In the genomic region with DNA sequence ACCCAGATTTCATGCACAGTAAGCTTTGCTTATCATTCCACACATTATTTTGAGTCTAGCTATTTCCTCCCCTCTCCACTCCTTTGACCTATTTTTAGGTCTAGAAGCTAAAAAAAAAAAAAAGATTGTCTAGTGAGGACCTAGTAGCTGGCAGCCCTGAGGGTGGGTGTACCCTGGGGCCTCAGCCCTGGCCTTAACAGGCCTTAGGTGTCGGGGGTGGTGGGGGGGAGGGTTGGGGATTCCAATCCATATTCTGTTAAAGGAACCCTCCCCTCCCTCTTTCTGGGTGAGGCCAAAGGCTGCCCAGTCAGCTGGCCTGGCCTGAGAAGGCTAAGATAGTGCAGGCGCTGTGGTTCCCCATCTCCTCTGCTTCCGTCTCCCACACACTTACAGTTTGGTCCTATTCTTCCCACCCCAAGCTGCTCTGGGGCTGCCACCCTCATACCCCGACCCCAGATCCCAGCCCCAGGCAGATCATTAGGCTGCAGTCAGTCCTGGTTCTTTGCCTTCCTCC, we compare ENCODE assay signal across 14 cellular contexts.
DNase-seq lines count a peak whose midpoint lies in the region; ATAC-seq, FAIRE-seq and TF ChIP-seq lines count a peak whose summit lies in the region.
"Had no signal": no experiment of that assay in that cellular context is flagged by ENCODE, and none has a peak within 500 bp of the region (broad histone marks: within the 10 kb centered on the region; RNA-seq: fewer than 3 reads in every experiment).

No MANE protein-coding gene starts in this region.

- no peaks in the 10 kb centered on the region for H3K4me1 ChIP-seq in right cardiac atrium (ENCODE audit: control insufficient read depth, insufficient read depth, low read length)
- H3K4me1 ChIP-seq in thoracic aorta (ENCODE audit: control insufficient read depth in 1 of 2, low read depth in 2 of 2), result peaks cover 19 to 42% of the 10 kb centered on the region in 2 donors
- H3K4me1 ChIP-seq: prostate gland had no signal

- POLR2A ChIA-PET in HEK293T (lab: Yijun Ruan, JAX), result no interaction called here

- no peak for FAIRE-seq in frontal cortex (lab: Jason Lieb, UNC)
- no peak for FAIRE-seq in RCC 7860 (lab: Jason Lieb, UNC)

- H3K27me3 ChIP-seq in right cardiac atrium (ENCODE audit: control insufficient read depth, insufficient read depth) (no peaks in the 10 kb centered on the region), thoracic aorta (replicated peaks; ENCODE audit: insufficient read depth) (no peaks in the 10 kb centered on the region)
- H3K27me3 ChIP-seq: transverse colon had no signal

- intact Hi-C loops in right cardiac atrium (cut with DNase I), result no loop called here

- ATAC-seq in right cardiac atrium (peak; percentile 67 to 69), thoracic aorta (ENCODE audit: insufficient number of reproducible peaks, low FRiP score, low read depth) (peak; percentile 47)
- ATAC-seq: activated CD4-positive, CD25-positive, alpha-beta regulatory T cell treated with anti-CD3 and anti-CD28 coated beads, Interleukin-2, amount 50 U/mL, for 24 hours had no signal

- TF ChIP-seq CTCF in thoracic aorta (IDR thresholded peaks at IDR 0.05), result no peak

- CTCF ChIA-PET in HEK293T (lab: Yijun Ruan, JAX), result no interaction called here

- no peak overlapping the region for H3K4me3 ChIP-seq in right cardiac atrium (ENCODE audit: low read length)
- no peak overlapping the region for H3K4me3 ChIP-seq in thoracic aorta
- H3K4me3 ChIP-seq: prostate gland, transverse colon had no signal

- H3K9me3 ChIP-seq in right cardiac atrium (ENCODE audit: control insufficient read depth, low read length) (no peaks in the 10 kb centered on the region), thoracic aorta (no peaks in the 10 kb centered on the region)
- H3K9me3 ChIP-seq: prostate gland, transverse colon had no signal

- no peaks in the 10 kb centered on the region for H3K36me3 ChIP-seq in thoracic aorta
- H3K36me3 ChIP-seq: prostate gland, transverse colon had no signal

- H3K27ac ChIP-seq in right cardiac atrium (ENCODE audit: low read length), result no peak overlapping the region
- peak overlapping the region; percentile 69 to 88 for H3K27ac ChIP-seq in thoracic aorta
- H3K27ac ChIP-seq: prostate gland, transverse colon had no signal

- WGBS in right cardiac atrium, result 45% methylated on average over 4 of the region's 4 CpGs

- DNase-seq in GM04503 (ENCODE audit: low read depth), result peak; percentile 49
- DNase-seq in astrocyte of the hippocampus (ENCODE audit: low read depth, low spot score), result peak; percentile 7
- no peak for DNase-seq in right cardiac atrium
- DNase-seq in thoracic aorta (ENCODE audit: low spot score), result no peak
- no peak for DNase-seq in frontal cortex (ENCODE audit: low spot score in 2 of 2)
- no peak for DNase-seq in RCC 7860 (ENCODE audit: low spot score)
- DNase-seq in midbrain (lab: John Stamatoyannopoulos, UW), result no peak
- DNase-seq in HEK293T (ENCODE audit: extremely low spot score), result no peak
- DNase-seq: activated CD8-positive, alpha-beta memory T cell treated with anti-CD3 and anti-CD28 coated beads, Interleukin-2, amount 50 U/mL, for 4 hours; CD4-positive, CD25-positive, alpha-beta regulatory T cell; cortex of kidney; transverse colon had no signal

TF ChIP-seq in HEK293T, 16 proteins besides CTCF, POLR2A, EP300 and RAD21:
- TF ChIP-seq ZNF384 (IDR thresholded peaks at IDR 0.05) (no peak), FOXM1 (IDR thresholded peaks at IDR 0.05; ENCODE audit: borderline replicate concordance) (no peak), L3MBTL2 (conservative IDR thresholded peaks at IDR 0.05) (no peak), ELF4 (IDR thresholded peaks at IDR 0.05) (no peak), BHLHE40 (IDR thresholded peaks at IDR 0.05; ENCODE audit: borderline replicate concordance) (no peak), CTBP1 (IDR thresholded peaks at IDR 0.05; ENCODE audit: borderline replicate concordance) (no peak), FOXK2 (IDR thresholded peaks at IDR 0.05) (no peak), HDGF (IDR thresholded peaks at IDR 0.05; ENCODE audit: borderline replicate concordance) (no peak), TARDBP (IDR thresholded peaks at IDR 0.05) (no peak), NFRKB (IDR thresholded peaks at IDR 0.05) (no peak), ARNT (IDR thresholded peaks at IDR 0.05) (no peak), FOXA1 (IDR thresholded peaks at IDR 0.05) (no peak), LEF1 (IDR thresholded peaks at IDR 0.05; ENCODE audit: borderline replicate concordance) (no peak), SUZ12 (IDR thresholded peaks at IDR 0.05) (no peak), SP1 (IDR thresholded peaks at IDR 0.05) (no peak)
- TF ChIP-seq, protein P1, sequence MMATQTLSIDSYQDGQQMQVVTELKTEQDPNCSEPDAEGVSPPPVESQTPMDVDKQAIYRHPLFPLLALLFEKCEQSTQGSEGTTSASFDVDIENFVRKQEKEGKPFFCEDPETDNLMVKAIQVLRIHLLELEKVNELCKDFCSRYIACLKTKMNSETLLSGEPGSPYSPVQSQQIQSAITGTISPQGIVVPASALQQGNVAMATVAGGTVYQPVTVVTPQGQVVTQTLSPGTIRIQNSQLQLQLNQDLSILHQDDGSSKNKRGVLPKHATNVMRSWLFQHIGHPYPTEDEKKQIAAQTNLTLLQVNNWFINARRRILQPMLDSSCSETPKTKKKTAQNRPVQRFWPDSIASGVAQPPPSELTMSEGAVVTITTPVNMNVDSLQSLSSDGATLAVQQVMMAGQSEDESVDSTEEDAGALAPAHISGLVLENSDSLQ (IDR thresholded peaks at IDR 0.05), result no peak
TF ChIP-seq in HEK293T: peak in this region for 0.

Comparison
In these comparisons a context has a peak if more than half of its experiments do, and no peak if none do; other contexts are left out.
1. DNase-seq: peak in GM04503 (single experiment) and astrocyte of the hippocampus (single experiment); none in right cardiac atrium (0 of 3), thoracic aorta (single experiment), frontal cortex (0 of 2), RCC 7860 (single experiment), midbrain (single experiment) and HEK293T (single experiment).